In the genomic region with DNA sequence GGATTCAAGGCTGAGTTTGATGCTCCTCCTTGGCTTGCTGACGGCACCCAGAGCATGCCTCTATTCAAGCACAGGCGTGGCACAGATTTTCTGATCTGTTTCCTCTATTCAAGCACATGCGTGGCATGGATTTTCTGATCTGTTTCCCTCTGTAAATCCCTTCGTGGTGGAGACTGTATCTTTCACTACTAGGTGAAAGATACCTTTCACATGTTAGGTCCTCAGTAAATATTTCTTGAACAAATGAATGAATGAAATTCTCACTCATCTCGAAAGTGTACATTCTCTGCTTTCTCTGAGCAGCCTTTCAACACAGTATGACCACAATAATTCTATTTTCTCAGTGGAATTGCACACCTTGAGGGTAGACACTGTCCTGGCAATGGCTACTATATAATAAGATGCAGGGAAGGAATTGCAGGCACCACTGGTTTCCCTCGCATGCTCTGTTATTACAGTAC, we compare ENCODE assay signal across 15 cellular contexts.
DNase-seq lines count a peak whose midpoint lies in the region; ATAC-seq and TF ChIP-seq lines count a peak whose summit lies in the region.
"Had no signal": no experiment of that assay in that cellular context is flagged by ENCODE, and none has a peak within 500 bp of the region (broad histone marks: within the 10 kb centered on the region; RNA-seq: fewer than 3 reads in every experiment).

No MANE protein-coding gene starts in this region.

- no peak overlapping the region for H3K4me2 ChIP-seq in smooth muscle cell

- H4K20me1 ChIP-seq in smooth muscle cell (ENCODE audit: low read depth) = no peaks in the 10 kb centered on the region

- peaks cover 4% of the 10 kb centered on the region for H3K36me3 Mint-ChIP-seq in memory B cell
- H3K36me3 Mint-ChIP-seq in activated CD4-positive, alpha-beta memory T cell treated with anti-CD3 and anti-CD28 coated beads, Interleukin-2, amount 10 ng/mL, durations not matched to agents 7 days and 5 days (ENCODE audit: low read depth) = no peaks in the 10 kb centered on the region
- H3K36me3 Mint-ChIP-seq: CD4-positive, CD25-positive, alpha-beta regulatory T cell had no signal

- H2AFZ ChIP-seq in smooth muscle cell (ENCODE audit: low read depth) = no peak overlapping the region

- peaks cover 8% of the 10 kb centered on the region for H3K27me3 ChIP-seq in smooth muscle cell (ENCODE audit: low read depth)
- H3K27me3 ChIP-seq: neutrophil, tibial artery had no signal

- H3K36me3 ChIP-seq in smooth muscle cell (ENCODE audit: low read depth) = no peaks in the 10 kb centered on the region
- H3K36me3 ChIP-seq: lower lobe of right lung, neutrophil, tibial artery had no signal

- H3K9me3 ChIP-seq in smooth muscle cell (replicated peaks; ENCODE audit: low read depth) = no peaks in the 10 kb centered on the region
- H3K9me3 ChIP-seq: lower lobe of right lung, neutrophil, tibial artery had no signal

- no peaks in the 10 kb centered on the region for H3F3A ChIP-seq in smooth muscle cell (ENCODE audit: low read depth)

- POLR2A ChIA-PET in activated CD4-positive, alpha-beta memory T cell treated with anti-CD3 and anti-CD28 coated beads, Interleukin-2, amount 10 ng/mL, durations not matched to agents 7 days and 5 days (lab: Charles Lee) = no interaction called here

- peaks cover 27% of the 10 kb centered on the region for H3K4me1 Mint-ChIP-seq in memory B cell
- no peaks in the 10 kb centered on the region for H3K4me1 Mint-ChIP-seq in activated CD4-positive, alpha-beta memory T cell treated with anti-CD3 and anti-CD28 coated beads, Interleukin-2, amount 10 ng/mL, durations not matched to agents 7 days and 5 days
- H3K4me1 Mint-ChIP-seq: CD4-positive, CD25-positive, alpha-beta regulatory T cell had no signal

- H3K27me3 Mint-ChIP-seq in memory B cell = peaks cover 5% of the 10 kb centered on the region
- peaks cover 2% of the 10 kb centered on the region for H3K27me3 Mint-ChIP-seq in activated CD4-positive, alpha-beta memory T cell treated with anti-CD3 and anti-CD28 coated beads, Interleukin-2, amount 10 ng/mL, durations not matched to agents 7 days and 5 days

- 83% methylated on average over 6 of the region's 6 CpGs for whole genome bisulfite sequencing in smooth muscle cell (ENCODE audit: low lambda C conversion rate)

- H3K4me3 ChIP-seq in smooth muscle cell = no peak overlapping the region
- H3K4me3 ChIP-seq: lower lobe of right lung, tibial artery had no signal

- H3K79me2 ChIP-seq in smooth muscle cell (ENCODE audit: low read depth) = no peaks in the 10 kb centered on the region

- peak; percentile 19 for ATAC-seq in GM19023 (IDR thresholded peaks at IDR 0.05; ENCODE audit: unreplicated experiment)
- peak; percentile 2 for ATAC-seq in GM21825 (IDR thresholded peaks at IDR 0.05; ENCODE audit: unreplicated experiment)
- ATAC-seq in HG03139 (IDR thresholded peaks at IDR 0.05; ENCODE audit: unreplicated experiment) = peak; percentile 6
- ATAC-seq in memory B cell (ENCODE audit: low read depth) = peak; percentile 21
- ATAC-seq: lower lobe of right lung had no signal

- no peaks in the 10 kb centered on the region for H3K4me1 ChIP-seq in smooth muscle cell (ENCODE audit: low read depth)

- TF ChIP-seq CTCF in smooth muscle cell (IDR thresholded peaks at IDR 0.05; ENCODE audit: borderline replicate concordance, insufficient read depth, poor library complexity, severe bottlenecking) = no peak

- no peak for DNase-seq in memory B cell (ENCODE audit: low spot score in 2 of 2)
- no peak for DNase-seq in RPMI8226
- DNase-seq in NCI-H128 (lab: John Stamatoyannopoulos, UW; ENCODE audit: unreplicated experiment) = no peak
- DNase-seq in activated CD4-positive, alpha-beta memory T cell treated with anti-CD3 and anti-CD28 coated beads, Interleukin-2, amount 10 ng/mL, durations not matched to agents 7 days and 5 days = no peak
- DNase-seq in smooth muscle cell (lab: John Stamatoyannopoulos, UW; ENCODE audit: unreplicated experiment) = no peak
- DNase-seq: activated CD4-positive, alpha-beta T cell treated with anti-CD3 and anti-CD28 coated beads, Interleukin-2, amount 50 U/mL, for 1 hour; anterior cingulate cortex; CD4-positive, CD25-positive, alpha-beta regulatory T cell; lower lobe of right lung; NCI-H2107; tibial artery had no signal

- no peak overlapping the region for H3K9ac ChIP-seq in smooth muscle cell (ENCODE audit: low read depth)

- peak overlapping the region; percentile 97 for H3K27ac Mint-ChIP-seq in memory B cell
- H3K27ac Mint-ChIP-seq in activated CD4-positive, alpha-beta memory T cell treated with anti-CD3 and anti-CD28 coated beads, Interleukin-2, amount 10 ng/mL, durations not matched to agents 7 days and 5 days = no peak overlapping the region
- H3K27ac Mint-ChIP-seq: CD4-positive, CD25-positive, alpha-beta regulatory T cell had no signal

- CTCF ChIA-PET in activated CD4-positive, alpha-beta memory T cell treated with anti-CD3 and anti-CD28 coated beads, Interleukin-2, amount 10 ng/mL, durations not matched to agents 7 days and 5 days (lab: Charles Lee) = interaction anchor here (0.6 kb wide), 1 partner anchor 989 kb away, joined by 4 read pairs; no protein-coding TSS in a partner anchor

- no peak overlapping the region for H3K27ac ChIP-seq in smooth muscle cell (ENCODE audit: low read depth)
- H3K27ac ChIP-seq: lower lobe of right lung, neutrophil had no signal

- H3K4me3 Mint-ChIP-seq in memory B cell = peak overlapping the region; percentile 71
- no peak overlapping the region for H3K4me3 Mint-ChIP-seq in activated CD4-positive, alpha-beta memory T cell treated with anti-CD3 and anti-CD28 coated beads, Interleukin-2, amount 10 ng/mL, durations not matched to agents 7 days and 5 days
- H3K4me3 Mint-ChIP-seq: CD4-positive, CD25-positive, alpha-beta regulatory T cell had no signal

- H3K9me3 Mint-ChIP-seq in memory B cell = no peaks in the 10 kb centered on the region
- no peaks in the 10 kb centered on the region for H3K9me3 Mint-ChIP-seq in activated CD4-positive, alpha-beta memory T cell treated with anti-CD3 and anti-CD28 coated beads, Interleukin-2, amount 10 ng/mL, durations not matched to agents 7 days and 5 days
